ENCODE assay signal across 21 cellular contexts in the genomic region with DNA sequence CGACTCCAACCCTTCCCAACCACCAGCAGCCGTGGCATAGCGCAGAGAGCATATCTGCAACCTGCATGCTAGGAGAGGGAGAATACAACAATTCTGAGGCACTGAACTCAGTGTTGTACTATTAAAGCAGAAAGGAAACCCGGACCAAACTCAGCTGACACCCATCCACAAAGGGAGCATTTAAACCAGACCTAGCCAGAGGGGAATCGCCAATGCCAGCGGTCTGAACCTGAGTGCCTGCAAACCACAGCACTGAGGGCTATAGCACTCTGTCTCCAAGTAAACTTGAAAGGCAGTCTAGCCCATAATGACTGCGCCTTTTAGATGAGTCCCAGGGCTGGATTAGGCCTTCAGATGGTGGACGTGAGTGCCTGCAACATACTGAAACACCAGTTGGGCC.
"Had no signal": no experiment of that assay in that cellular context is flagged by ENCODE, and none has a peak within 500 bp of the region (broad histone marks: within the 10 kb centered on the region; RNA-seq: fewer than 3 reads in every experiment).

No MANE protein-coding gene starts in this region.

- H3K4me1 Mint-ChIP-seq: immature natural killer cell; mesothelial cell of epicardium; naive B cell; naive thymus-derived CD8-positive, alpha-beta T cell had no signal

- H3K27ac Mint-ChIP-seq: immature natural killer cell; mesothelial cell of epicardium; naive B cell; naive thymus-derived CD8-positive, alpha-beta T cell had no signal

- ATAC-seq: esophagus mucosa; gastroesophageal sphincter; heart left ventricle; left cardiac atrium; left lung; left ventricle myocardium superior; lower lobe of right lung; mucosa of descending colon; naive thymus-derived CD8-positive, alpha-beta T cell had no signal

- H3K4me3 Mint-ChIP-seq: immature natural killer cell; mesothelial cell of epicardium; naive B cell; naive thymus-derived CD8-positive, alpha-beta T cell had no signal

- H3K36me3 Mint-ChIP-seq: immature natural killer cell, naive B cell had no signal

- H3K27me3 Mint-ChIP-seq: naive B cell; naive thymus-derived CD8-positive, alpha-beta T cell had no signal

- DNase-seq: dermis blood vessel endothelial cell; dorsolateral prefrontal cortex; effector CD4-positive, alpha-beta T cell; effector memory CD4-positive, alpha-beta T cell; erythroblast; esophagus squamous epithelium; foreskin fibroblast; heart left ventricle; hypothalamus; immature natural killer cell; left cardiac atrium; left lung; left ventricle myocardium superior; lower lobe of right lung; mesenchymal stem cell; mucosa of descending colon; naive B cell; naive thymus-derived CD8-positive, alpha-beta T cell had no signal
